ENCODE assay signal across 26 cellular contexts in the genomic region with DNA sequence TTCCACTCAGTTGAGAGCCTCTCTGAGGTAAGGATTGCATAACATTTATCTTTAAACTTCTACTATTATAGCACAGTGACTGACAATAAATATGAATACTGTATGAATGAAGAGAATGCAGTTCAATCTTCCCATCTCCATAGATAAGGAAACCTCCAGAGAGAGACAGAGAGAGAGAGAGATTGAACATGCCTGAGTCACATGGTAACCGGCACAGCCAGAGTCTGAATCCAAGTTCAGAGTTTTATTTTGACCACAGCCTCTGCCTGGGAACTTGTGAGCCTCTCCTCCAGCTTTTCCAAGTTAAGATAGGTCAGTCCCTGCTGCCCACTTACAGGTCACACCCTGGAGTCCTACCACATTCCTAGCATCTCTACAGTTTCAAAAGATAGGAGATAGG.
DNase-seq lines count a peak whose midpoint lies in the region; ATAC-seq lines count a peak whose summit lies in the region.
"Had no signal": no experiment of that assay in that cellular context is flagged by ENCODE, and none has a peak within 500 bp of the region (broad histone marks: within the 10 kb centered on the region; RNA-seq: fewer than 3 reads in every experiment).

No MANE protein-coding gene starts in this region.

- no peak for ATAC-seq in GM21526 (IDR thresholded peaks at IDR 0.05; ENCODE audit: low FRiP score, unreplicated experiment)
- no peak for ATAC-seq in HG03354 (IDR thresholded peaks at IDR 0.05; ENCODE audit: poor library complexity, severe bottlenecking, unreplicated experiment)
- no peak for ATAC-seq in GM21576 (IDR thresholded peaks at IDR 0.05; ENCODE audit: unreplicated experiment)
- ATAC-seq: activated CD4-positive, CD25-positive, alpha-beta regulatory T cell treated with anti-CD3 and anti-CD28 coated beads, Interleukin-2, amount 50 U/mL, for 24 hours; PC-3; right lobe of liver; stimulated activated naive CD8-positive, alpha-beta T cell treated with anti-CD3 and anti-CD28 coated beads, Interleukin-15, amount 100 ng/mL, for 72 hours had no signal

- H3K9ac ChIP-seq in adipocyte (ENCODE audit: low read length), result no peak overlapping the region

- no peaks in the 10 kb centered on the region for H3K9me3 ChIP-seq in adipocyte (ENCODE audit: control insufficient read depth, low read length)
- H3K9me3 ChIP-seq: left ventricle myocardium inferior, right lobe of liver had no signal

- peak; percentile 56 for DNase-seq in GM03348 (ENCODE audit: low spot score)
- DNase-seq in adipocyte (ENCODE audit: low read depth), result peak; percentile 34
- DNase-seq in hepatic stellate cell (ENCODE audit: low spot score), result peak; percentile 10
- no peak for DNase-seq in HuH-7 (ENCODE audit: low spot score)
- DNase-seq: activated CD4-positive, alpha-beta T cell treated with anti-CD3 and anti-CD28 coated beads, Interleukin-2, amount 50 U/mL, for 48 hours; activated naive CD4-positive, alpha-beta T cell treated with anti-CD3 and anti-CD28 coated beads for 36 hours; activated T-cell treated with anti-CD3 and anti-CD28 coated beads, Interleukin-2, amount 50 U/mL, for 48 hours; amygdala; CD4-positive, CD25-positive, alpha-beta regulatory T cell; DND-41; KG1; left ventricle myocardium inferior; MM.1S; NCI-H1417; NCI-H2029 treated with DMSO at 0.1 percent for 48 hours; NCI-H524 treated with DMSO at 0.1 percent for 48 hours; PC-3; right lobe of liver; stimulated activated CD4-positive, alpha-beta T cell treated with anti-CD3 and anti-CD28 coated beads, Interleukin-12 subunit alpha, Interleukin-12 subunit beta, amount 100 ng/mL, for 4 hours; stimulated activated CD4-positive, alpha-beta T cell treated with anti-CD3 and anti-CD28 coated beads, Interleukin-2, amount 100 ng/mL, for 48 hours; stimulated activated naive CD8-positive, alpha-beta T cell treated with anti-CD3 and anti-CD28 coated beads, Interleukin-15, amount 100 ng/mL, for 72 hours; T-helper 2 cell had no signal

- H3K27me3 ChIP-seq in adipocyte (replicated peaks; ENCODE audit: control insufficient read depth, insufficient read depth, low read length), result no peaks in the 10 kb centered on the region
- H3K27me3 ChIP-seq: right lobe of liver had no signal

- peaks cover 8% of the 10 kb centered on the region for H3K4me1 ChIP-seq in adipocyte (ENCODE audit: control insufficient read depth, insufficient read depth, low read length)
- H3K4me1 ChIP-seq: left ventricle myocardium inferior, right lobe of liver had no signal

- H3K4me3 ChIP-seq in adipocyte (ENCODE audit: low read length), result no peak overlapping the region
- H3K4me3 ChIP-seq: left ventricle myocardium inferior, right lobe of liver had no signal

- no peaks in the 10 kb centered on the region for H3K36me3 ChIP-seq in adipocyte (ENCODE audit: control insufficient read depth, insufficient read depth, low read length, severe bottlenecking)
- H3K36me3 ChIP-seq: left ventricle myocardium inferior, right lobe of liver had no signal
